In genomic region chr7:65981965-65982792, GRCh38 we compare ENCODE assay signal across 8 cellular contexts. TPM values are rescaled to one million over a fixed set of nuclear protein-coding genes. Genes with fewer than 3 reads are reported as not detected.
DNase-seq lines count a peak whose midpoint lies in the region; ATAC-seq and TF ChIP-seq lines count a peak whose summit lies in the region.

TSS of gene GUSB (minus strand) at chr7:65982213. CDS start at chr7:65982183, 30 bp downstream.

- H3K27ac Mint-ChIP-seq in activated T-helper 17 cell treated with anti-CD3 and anti-CD28 coated beads, Interleukin-2, amount 50 U/mL, for 72 hours = peak within 1 kb of the TSS; percentile 66
- peak within 1 kb of the TSS; percentile 36 to 91 (median 64) for H3K27ac Mint-ChIP-seq in naive thymus-derived CD4-positive, alpha-beta T cell
- peak within 1 kb of the TSS; percentile 85 for H3K27ac Mint-ChIP-seq in stimulated activated memory B cell treated with anti-CD40 and anti-IgM and Interleukin-4, amounts not matched to agents 10 μg/mL and 1 μg/mL and 100 μg/mL, for 72 hours

- H3K27ac ChIP-seq in RWPE1 (peak within 1 kb of the TSS; percentile 80), fibroblast of lung (ENCODE audit: insufficient read depth, low read length) (peak within 1 kb of the TSS; percentile 80)
- H3K27ac ChIP-seq in naive thymus-derived CD4-positive, alpha-beta T cell (ENCODE audit: low read depth, low read length) = peak within 1 kb of the TSS; percentile 78

- CTCF ChIA-PET in RWPE1 (lab: Yijun Ruan, JAX) = interaction anchor here (0.6 to 0.7 kb wide), 2 partner anchors 45 to 282 kb away, joined by 5 read pairs; no protein-coding TSS in a partner anchor
- CTCF ChIA-PET in naive thymus-derived CD4-positive, alpha-beta T cell (lab: Charles Lee) = interaction anchor here (0.6 kb wide), 1 partner anchor 931 kb away, joined by 5 read pairs; no protein-coding TSS in a partner anchor

- peak; percentile 92 for ATAC-seq in activated T-helper 17 cell treated with anti-CD3 and anti-CD28 coated beads, Interleukin-2, amount 50 U/mL, for 72 hours (replicated peaks)
- ATAC-seq in naive thymus-derived CD4-positive, alpha-beta T cell = peak; percentile 87
- ATAC-seq in stimulated activated memory B cell treated with anti-CD40 and anti-IgM and Interleukin-4, amounts not matched to agents 10 μg/mL and 1 μg/mL and 100 μg/mL, for 72 hours = peak; percentile 93

- peak within 1 kb of the TSS; percentile 92 for H2AFZ ChIP-seq in fibroblast of lung (ENCODE audit: low read length)

- H3K27me3 Mint-ChIP-seq in activated T-helper 17 cell treated with anti-CD3 and anti-CD28 coated beads, Interleukin-2, amount 50 U/mL, for 72 hours = no peaks in the 10 kb centered on the region
- no peaks in the 10 kb centered on the region for H3K27me3 Mint-ChIP-seq in naive thymus-derived CD4-positive, alpha-beta T cell
- H3K27me3 Mint-ChIP-seq in stimulated activated memory B cell treated with anti-CD40 and anti-IgM and Interleukin-4, amounts not matched to agents 10 μg/mL and 1 μg/mL and 100 μg/mL, for 72 hours = no peaks in the 10 kb centered on the region

- no peaks in the 10 kb centered on the region for H4K20me1 ChIP-seq in fibroblast of lung (ENCODE audit: control insufficient read depth, extremely low read depth, insufficient read depth, low read length)

- H3K4me2 ChIP-seq in fibroblast of lung (ENCODE audit: extremely low read depth, insufficient read depth, low read length) = peak within 1 kb of the TSS; percentile 83

- peaks cover 8% of the 10 kb centered on the region for H3K36me3 ChIP-seq in fibroblast of lung (ENCODE audit: control insufficient read depth, insufficient read depth, low read length)
- H3K36me3 ChIP-seq in naive thymus-derived CD4-positive, alpha-beta T cell (ENCODE audit: control insufficient read depth in 2 of 3, insufficient read depth in 3 of 3, low read length in 3 of 3) = peaks cover 0 to 13% (median 0%) of the 10 kb centered on the region in 3 experiments

- peaks cover 6% of the 10 kb centered on the region for H3K4me1 ChIP-seq in fibroblast of lung (ENCODE audit: control insufficient read depth, extremely low read depth, insufficient read depth, low read length)
- H3K4me1 ChIP-seq in naive thymus-derived CD4-positive, alpha-beta T cell (ENCODE audit: control insufficient read depth in 2 of 2, insufficient read depth in 2 of 2, low read length in 2 of 2) = peaks cover 15 to 19% of the 10 kb centered on the region in 2 donors

- H3K4me3 ChIP-seq in fibroblast of lung (replicated peaks in 1 of 4; ENCODE audit: control extremely low read depth in 1 of 4, insufficient read depth in 1 of 4, low read depth in 3 of 4, low read length in 4 of 4) = peak within 1 kb of the TSS; percentile 50 to 89 (median 73)
- peak within 1 kb of the TSS; percentile 88 for H3K4me3 ChIP-seq in naive thymus-derived CD4-positive, alpha-beta T cell (ENCODE audit: low read length)

- peaks cover 19% of the 10 kb centered on the region for H3K79me2 ChIP-seq in fibroblast of lung (ENCODE audit: control insufficient read depth, insufficient read depth, low read length)

- TF ChIP-seq CTCF in RWPE1 (conservative IDR thresholded peaks at IDR 0.05; ENCODE audit: low read depth) (no peak), fibroblast of lung (conservative IDR thresholded peaks at IDR 0.05 in 1 of 2, IDR thresholded peaks at IDR 0.05 in 1 of 2; ENCODE audit: low read depth in 1 of 2, low read length in 2 of 2) (no peak)

- peak within 1 kb of the TSS; percentile 70 for H3K4me3 Mint-ChIP-seq in activated T-helper 17 cell treated with anti-CD3 and anti-CD28 coated beads, Interleukin-2, amount 50 U/mL, for 72 hours
- H3K4me3 Mint-ChIP-seq in naive thymus-derived CD4-positive, alpha-beta T cell = peak within 1 kb of the TSS; percentile 76 to 91 (median 80)
- H3K4me3 Mint-ChIP-seq in stimulated activated memory B cell treated with anti-CD40 and anti-IgM and Interleukin-4, amounts not matched to agents 10 μg/mL and 1 μg/mL and 100 μg/mL, for 72 hours = peak within 1 kb of the TSS; percentile 86

- H3K36me3 Mint-ChIP-seq in activated T-helper 17 cell treated with anti-CD3 and anti-CD28 coated beads, Interleukin-2, amount 50 U/mL, for 72 hours (ENCODE audit: low read depth) = peaks cover 33% of the 10 kb centered on the region
- peaks cover 0 to 5% (median 0%) of the 10 kb centered on the region in 5 donors for H3K36me3 Mint-ChIP-seq in naive thymus-derived CD4-positive, alpha-beta T cell
- H3K36me3 Mint-ChIP-seq in stimulated activated memory B cell treated with anti-CD40 and anti-IgM and Interleukin-4, amounts not matched to agents 10 μg/mL and 1 μg/mL and 100 μg/mL, for 72 hours = peaks cover 10% of the 10 kb centered on the region

- no peaks in the 10 kb centered on the region for H3K27me3 ChIP-seq in fibroblast of lung (ENCODE audit: control insufficient read depth, insufficient read depth, low read length)
- H3K27me3 ChIP-seq in naive thymus-derived CD4-positive, alpha-beta T cell (ENCODE audit: control insufficient read depth in 2 of 2, insufficient read depth in 2 of 2, low read length in 2 of 2) = no peaks in the 10 kb centered on the region

- POLR2A ChIA-PET in RWPE1 (lab: Yijun Ruan, JAX; ENCODE audit: low non-redundant PET) = interaction anchor here (0.6 kb wide), 1 partner anchor 61 kb away, joined by 5 read pairs; no protein-coding TSS in a partner anchor
- POLR2A ChIA-PET in naive thymus-derived CD4-positive, alpha-beta T cell (lab: Charles Lee) = interaction anchor here (1.1 kb wide), 1 partner anchor 13 kb away, joined by 4 read pairs; no protein-coding TSS in a partner anchor

- no peaks in the 10 kb centered on the region for H3K9me3 ChIP-seq in fibroblast of lung (ENCODE audit: control insufficient read depth, insufficient read depth, low read depth, low read length)
- H3K9me3 ChIP-seq in naive thymus-derived CD4-positive, alpha-beta T cell (ENCODE audit: control insufficient read depth in 2 of 3, low read length in 3 of 3) = no peaks in the 10 kb centered on the region

- intact Hi-C loops in naive thymus-derived CD4-positive, alpha-beta T cell (cut with micrococcal nuclease) = loop anchor here (1.0 to 10.0 kb wide), 25 partner anchors 93 to 1675 kb away; partner anchors contain the start of genes ASL (in 2 of the 2), CRCP (in 2 of the 2), TMEM248 (in 2 of the 2) and TPST1 (in 2 of the 2)

- no peaks in the 10 kb centered on the region for H3K9me3 Mint-ChIP-seq in activated T-helper 17 cell treated with anti-CD3 and anti-CD28 coated beads, Interleukin-2, amount 50 U/mL, for 72 hours
- no peaks in the 10 kb centered on the region for H3K9me3 Mint-ChIP-seq in naive thymus-derived CD4-positive, alpha-beta T cell
- H3K9me3 Mint-ChIP-seq in stimulated activated memory B cell treated with anti-CD40 and anti-IgM and Interleukin-4, amounts not matched to agents 10 μg/mL and 1 μg/mL and 100 μg/mL, for 72 hours = no peaks in the 10 kb centered on the region

- peak within 1 kb of the TSS; percentile 69 for H3K9ac ChIP-seq in fibroblast of lung (ENCODE audit: insufficient read depth, low read length)

- DNase-seq in EH (ENCODE audit: low read depth) = peak; percentile 84
- peak; percentile 90 for DNase-seq in H4 (ENCODE audit: low spot score)
- peak; percentile 95 for DNase-seq in LoVo (ENCODE audit: low spot score)
- peak; percentile 88 for DNase-seq in RWPE1 (ENCODE audit: low spot score)
- peak; percentile 84 to 88 for DNase-seq in fibroblast of lung (ENCODE audit: low read depth in 2 of 2)
- peak; percentile 80 to 91 (median 86) for DNase-seq in naive thymus-derived CD4-positive, alpha-beta T cell

- no peaks in the 10 kb centered on the region for H3K4me1 Mint-ChIP-seq in activated T-helper 17 cell treated with anti-CD3 and anti-CD28 coated beads, Interleukin-2, amount 50 U/mL, for 72 hours
- H3K4me1 Mint-ChIP-seq in naive thymus-derived CD4-positive, alpha-beta T cell = peaks cover 0 to 21% (median 10%) of the 10 kb centered on the region in 7 donors
- peaks cover 26% of the 10 kb centered on the region for H3K4me1 Mint-ChIP-seq in stimulated activated memory B cell treated with anti-CD40 and anti-IgM and Interleukin-4, amounts not matched to agents 10 μg/mL and 1 μg/mL and 100 μg/mL, for 72 hours

RNA-seq across cellular contexts. Expression of gene GUSB, which starts in this region (rescaled TPM):
- total RNA-seq in H4 (2014; rRNA removed; shearing (Covaris generic)) = 41.6 and 47.6 TPM in 2 replicates
- 10 to 100 TPM; 53.4 to 66.7 TPM for total RNA-seq in activated T-helper 17 cell treated with anti-CD3 and anti-CD28 coated beads, Interleukin-2, amount 50 U/mL, for 72 hours
- total RNA-seq in fibroblast of lung = 20.5 and 21.8 TPM in 2 replicates
- 42.6 and 54.4 TPM in 2 replicates for polyA plus RNA-seq in fibroblast of lung
- 36.3 and 40.1 TPM in 2 replicates for polyA plus RNA-seq in fibroblast of lung (2012)
- polyA minus RNA-seq in fibroblast of lung (ENCODE audit: low replicate concordance) = 65.5 and 118 TPM in 2 replicates
- 10 to 100 TPM; 41.8 to 62.5 (median 53.3) TPM for total RNA-seq in naive thymus-derived CD4-positive, alpha-beta T cell
- polyA plus RNA-seq in naive thymus-derived CD4-positive, alpha-beta T cell = 10 to 100 TPM; 34.0 to 44.0 TPM

Comparison
In these comparisons a context has a peak if more than half of its experiments do, and no peak if none do; other contexts are left out.
1. Peak in every context shown above with its lines: DNase-seq, ATAC-seq, H3K4me3 ChIP-seq and H3K27ac ChIP-seq.